8 cellular contexts compared by ENCODE assay signal in the genomic region with DNA sequence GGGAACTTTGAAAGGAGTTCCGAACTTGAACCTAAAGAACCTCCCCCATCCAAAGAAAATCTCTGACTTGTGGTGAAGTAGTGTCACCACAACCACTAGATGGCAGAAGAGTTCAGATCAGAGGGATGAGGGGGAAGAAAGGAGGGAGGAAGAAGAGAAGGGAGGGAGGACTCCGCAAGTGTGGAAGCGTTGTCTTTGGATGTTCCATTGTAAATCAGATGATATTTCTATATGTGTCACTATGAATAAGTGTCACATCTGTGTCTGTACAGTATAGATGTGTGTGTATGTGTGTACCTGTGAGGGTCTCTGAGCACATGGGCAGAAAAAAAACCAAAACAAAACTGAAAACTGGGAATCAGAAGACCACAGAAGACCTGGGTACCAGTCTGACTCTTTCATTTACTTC. TPM values are rescaled to one million over a fixed set of nuclear protein-coding genes. Genes with fewer than 3 reads are reported as not detected.
DNase-seq lines count a peak whose midpoint lies in the region; ATAC-seq and TF ChIP-seq lines count a peak whose summit lies in the region.

No MANE protein-coding gene starts in this region.

- H3K36me3 ChIP-seq in NT2/D1 (ENCODE audit: insufficient read depth, insufficient read length, low read length), result no peaks in the 10 kb centered on the region

- intact Hi-C loops in left cardiac atrium (cut with DNase I), result loop anchor here in 1 of 2 donors (2.0 kb wide), 1 partner anchor 218 kb away; no protein-coding TSS in a partner anchor

- ATAC-seq in activated naive CD8-positive, alpha-beta T cell treated with anti-CD3 and anti-CD28 coated beads, Interleukin-2, amount 10 ng/mL, durations not matched to agents 7 days and 5 days (ENCODE audit: low read depth), result peak; percentile 74
- peak; percentile 77 to 83 for ATAC-seq in left cardiac atrium

- POLR2A ChIA-PET in activated naive CD8-positive, alpha-beta T cell treated with anti-CD3 and anti-CD28 coated beads, Interleukin-2, amount 10 ng/mL, durations not matched to agents 7 days and 5 days (lab: Charles Lee), result interaction anchor here (1.4 kb wide), 1 partner anchor 218 kb away, joined by 3 read pairs; no protein-coding TSS in a partner anchor

- no peaks in the 10 kb centered on the region for H3K9me3 Mint-ChIP-seq in activated naive CD8-positive, alpha-beta T cell treated with anti-CD3 and anti-CD28 coated beads, Interleukin-2, amount 10 ng/mL, durations not matched to agents 7 days and 5 days

- peak overlapping the region; percentile 61 for H3K4me3 Mint-ChIP-seq in activated naive CD8-positive, alpha-beta T cell treated with anti-CD3 and anti-CD28 coated beads, Interleukin-2, amount 10 ng/mL, durations not matched to agents 7 days and 5 days

- TF ChIP-seq EP300 in Ishikawa (IDR thresholded peaks at IDR 0.05; ENCODE audit: borderline replicate concordance), result no peak

- no peaks in the 10 kb centered on the region for H3K27me3 ChIP-seq in NT2/D1 (ENCODE audit: insufficient read depth, insufficient read length)

- no peaks in the 10 kb centered on the region for H3K36me3 Mint-ChIP-seq in activated naive CD8-positive, alpha-beta T cell treated with anti-CD3 and anti-CD28 coated beads, Interleukin-2, amount 10 ng/mL, durations not matched to agents 7 days and 5 days

- no peaks in the 10 kb centered on the region for H3K9me3 ChIP-seq in NT2/D1 (ENCODE audit: insufficient read depth, low read length)

- H3K9ac ChIP-seq in NT2/D1 (ENCODE audit: insufficient read length, low read depth), result no peak overlapping the region

- peak; percentile 89 for TF ChIP-seq RAD21 in Ishikawa (IDR thresholded peaks at IDR 0.05; ENCODE audit: low read depth)

- H3K27me3 Mint-ChIP-seq in activated naive CD8-positive, alpha-beta T cell treated with anti-CD3 and anti-CD28 coated beads, Interleukin-2, amount 10 ng/mL, durations not matched to agents 7 days and 5 days, result no peaks in the 10 kb centered on the region

- DNase-seq in activated CD4-positive, CD25-positive, alpha-beta regulatory T cell treated with anti-CD3 and anti-CD28 coated beads, Interleukin-2, amount 50 U/mL, for 16 hours (ENCODE audit: low read depth, low spot score), result peak; percentile 7
- no peak for DNase-seq in activated CD4-positive, CD25-positive, alpha-beta regulatory T cell treated with anti-CD3 and anti-CD28 coated beads, Interleukin-2, amount 50 U/mL, for 72 hours
- DNase-seq in NT2/D1 (ENCODE audit: low read depth, low spot score), result peak; percentile 80
- DNase-seq in activated naive CD8-positive, alpha-beta T cell treated with anti-CD3 and anti-CD28 coated beads, Interleukin-2, amount 10 ng/mL, durations not matched to agents 7 days and 5 days, result no peak
- DNase-seq in left cardiac atrium, result no peak
- peak; percentile 76 for DNase-seq in renal cortical epithelial cell (ENCODE audit: low read depth)
- DNase-seq in activated effector memory CD4-positive, alpha-beta T cell treated with anti-CD3 and anti-CD28 coated beads, Interleukin-2, amount 50 U/mL, for 16 hours, result no peak

- H3K27ac Mint-ChIP-seq in activated naive CD8-positive, alpha-beta T cell treated with anti-CD3 and anti-CD28 coated beads, Interleukin-2, amount 10 ng/mL, durations not matched to agents 7 days and 5 days, result peak overlapping the region; percentile 43

- peaks cover 14% of the 10 kb centered on the region for H3K4me1 Mint-ChIP-seq in activated naive CD8-positive, alpha-beta T cell treated with anti-CD3 and anti-CD28 coated beads, Interleukin-2, amount 10 ng/mL, durations not matched to agents 7 days and 5 days

- H3K4me3 ChIP-seq in NT2/D1 (ENCODE audit: insufficient read length, low read depth), result no peak overlapping the region

- no peaks in the 10 kb centered on the region for H3K4me1 ChIP-seq in NT2/D1 (ENCODE audit: insufficient read depth, insufficient read length)

TF ChIP-seq in Ishikawa, 13 proteins besides CTCF, POLR2A, EP300 and RAD21:
- no peak for TF ChIP-seq REST (IDR thresholded peaks at IDR 0.05; ENCODE audit: low read depth)
- no peak for TF ChIP-seq CREB1 (IDR thresholded peaks at IDR 0.05; ENCODE audit: low read depth)
TF ChIP-seq in Ishikawa: peak in this region for 0.

RNA-seq across cellular contexts. Expression of gene SLC24A1, which starts 16.9 kb away (rescaled TPM):
- total RNA-seq in activated naive CD8-positive, alpha-beta T cell treated with anti-CD3 and anti-CD28 coated beads, Interleukin-2, amount 10 ng/mL, durations not matched to agents 7 days and 5 days, result 1 to 10 TPM; 4.9 to 7.1 TPM
- total RNA-seq in left cardiac atrium (1 to 10 TPM; 2.5 to 3.0 TPM), renal cortical epithelial cell (4.5 and 14.9 TPM in 2 replicates)

RNA-seq across cellular contexts. Expression of gene INTS14, which starts 27.8 kb away (rescaled TPM):
- total RNA-seq in activated naive CD8-positive, alpha-beta T cell treated with anti-CD3 and anti-CD28 coated beads, Interleukin-2, amount 10 ng/mL, durations not matched to agents 7 days and 5 days, result 10 to 100 TPM; 42.8 to 43.0 TPM
- total RNA-seq in left cardiac atrium (10 to 100 TPM; 15.3 to 17.8 TPM), renal cortical epithelial cell (33.3 and 44.5 TPM in 2 replicates)

Comparison
In these comparisons a context has a peak if more than half of its experiments do, and no peak if none do; other contexts are left out.
1. DNase-seq: peak in activated CD4-positive, CD25-positive, alpha-beta regulatory T cell treated with anti-CD3 and anti-CD28 coated beads, Interleukin-2, amount 50 U/mL, for 16 hours (single experiment), NT2/D1 (single experiment) and renal cortical epithelial cell (single experiment); none in activated CD4-positive, CD25-positive, alpha-beta regulatory T cell treated with anti-CD3 and anti-CD28 coated beads, Interleukin-2, amount 50 U/mL, for 72 hours (single experiment), activated naive CD8-positive, alpha-beta T cell treated with anti-CD3 and anti-CD28 coated beads, Interleukin-2, amount 10 ng/mL, durations not matched to agents 7 days and 5 days (single experiment), left cardiac atrium (single experiment) and activated effector memory CD4-positive, alpha-beta T cell treated with anti-CD3 and anti-CD28 coated beads, Interleukin-2, amount 50 U/mL, for 16 hours (single experiment).